Comparison of ENCODE assay signal across 10 cellular contexts in genomic region chr7:151228024-151228866, GRCh38. TPM values are rescaled to one million over a fixed set of nuclear protein-coding genes. Genes with fewer than 3 reads are reported as not detected.
DNase-seq lines count a peak whose midpoint lies in the region; ATAC-seq, FAIRE-seq and TF ChIP-seq lines count a peak whose summit lies in the region.
"Had no signal": no experiment of that assay in that cellular context is flagged by ENCODE, and none has a peak within 500 bp of the region (broad histone marks: within the 10 kb centered on the region; RNA-seq: fewer than 3 reads in every experiment).

No MANE protein-coding gene starts in this region.

- no peak for TF ChIP-seq EP300 in ovary (IDR thresholded peaks at IDR 0.05)

- peaks cover 2% of the 10 kb centered on the region; the same call in 1 of the 2 replicates for H4K20me1 ChIP-seq in OCI-LY3 (ENCODE audit: insufficient read depth, low read length)

- POLR2A ChIA-PET in CD4-positive, alpha-beta T cell (lab: Charles Lee), result interaction anchor here (0.6 to 1.7 kb wide), 5 partner anchors 9 to 216 kb away, joined by 3 to 25 read pairs (median 7); partner anchors contain the start of gene NUB1

- H3K9ac ChIP-seq in OCI-LY3 (ENCODE audit: low read length) (peak overlapping the region; percentile 82), endodermal cell (ENCODE audit: extremely low read depth, low read length, poor library complexity, severe bottlenecking) (peak overlapping the region; percentile 68)

- H3K27ac ChIP-seq in CD4-positive, alpha-beta T cell (ENCODE audit: low read depth, low read length), result no peak overlapping the region
- H3K27ac ChIP-seq in OCI-LY3 (ENCODE audit: low read length) (no peak overlapping the region), endodermal cell (ENCODE audit: low read depth, low read length) (peak overlapping the region; percentile 95), ovary (peak overlapping the region in 1 of 2 donors; percentile 69)

- H2AFZ ChIP-seq in OCI-LY3 (ENCODE audit: low read depth, low read length), result no peak overlapping the region

- H3K9me3 ChIP-seq in CD4-positive, alpha-beta T cell (ENCODE audit: control insufficient read depth, low read length), result no peaks in the 10 kb centered on the region
- H3K9me3 ChIP-seq in OCI-LY3 (ENCODE audit: insufficient read depth, low read length), result no peaks in the 10 kb centered on the region
- no peaks in the 10 kb centered on the region for H3K9me3 ChIP-seq in endodermal cell (ENCODE audit: control insufficient read depth, low read length)
- H3K9me3 ChIP-seq in ovary, result no peaks in the 10 kb centered on the region

- TF ChIP-seq POLR2A in ovary (IDR thresholded peaks at IDR 0.05), result no peak

- H3K4me3 ChIP-seq in OCI-LY3 (ENCODE audit: low read length) (peak overlapping the region; percentile 93), endodermal cell (ENCODE audit: low read length) (peak overlapping the region; percentile 82), ovary (peak overlapping the region; percentile 71)

- H3K4me3 Mint-ChIP-seq in CD4-positive, alpha-beta T cell, result peak overlapping the region; percentile 99
- peak overlapping the region; percentile 97 for H3K4me3 Mint-ChIP-seq in endodermal cell

- H3K4me2 ChIP-seq in OCI-LY3 (ENCODE audit: low read length), result peak overlapping the region; percentile 65

- WGBS in endodermal cell (ENCODE audit: insufficient coverage in 1 of 2, insufficient read length in 1 of 2), 2 experiments, result 82 to 85% methylated on average over 10 of the region's 10 CpGs
- WGBS in ovary, 3 donors, result 54 to 67% (median 62%) methylated on average over 10 of the region's 10 CpGs

- peaks cover 19% of the 10 kb centered on the region for H3K36me3 ChIP-seq in OCI-LY3 (replicated peaks; ENCODE audit: low read depth, low read length)
- H3K36me3 ChIP-seq in endodermal cell (ENCODE audit: control insufficient read depth, insufficient read depth, low read length), result peaks cover 20% of the 10 kb centered on the region
- no peaks in the 10 kb centered on the region for H3K36me3 ChIP-seq in ovary

- CTCF ChIA-PET in CD4-positive, alpha-beta T cell (lab: Charles Lee), result interaction anchor here (1.2 to 2.0 kb wide), 2 partner anchors 15 to 1603 kb away, joined by 3 to 16 read pairs; no protein-coding TSS in a partner anchor

- FAIRE-seq in HTR-8/SVneo (lab: Jason Lieb, UNC), result no peak

- H3K27ac Mint-ChIP-seq in CD4-positive, alpha-beta T cell, result peak overlapping the region; percentile 90
- peak overlapping the region; percentile 99 for H3K27ac Mint-ChIP-seq in endodermal cell

- H3K27me3 ChIP-seq in CD4-positive, alpha-beta T cell (ENCODE audit: control insufficient read depth, insufficient read depth, low read length), result no peaks in the 10 kb centered on the region
- no peaks in the 10 kb centered on the region for H3K27me3 ChIP-seq in OCI-LY3 (ENCODE audit: low read depth, low read length)
- no peaks in the 10 kb centered on the region for H3K27me3 ChIP-seq in endodermal cell (ENCODE audit: control insufficient read depth, insufficient read depth, low read length, poor library complexity, severe bottlenecking)
- no peaks in the 10 kb centered on the region for H3K27me3 ChIP-seq in ovary

- intact Hi-C loops in CD4-positive, alpha-beta T cell (cut with DNase I, micrococcal nuclease), result loop anchor here (5.0 kb wide), 3 partner anchors 124 to 1511 kb away; partner anchors contain the start of gene RHEB (in 1 of the 2)
- intact Hi-C loops in ovary (cut with DNase I), result no loop called here

- no peak for DNase-seq in CD4-positive, alpha-beta T cell
- DNase-seq in endodermal cell (no peak), ovary (no peak), HTR-8/SVneo (ENCODE audit: insufficient read length, low spot score) (no peak), NCI-H2171 (lab: John Stamatoyannopoulos, UW) (no peak), NCI-H146 (lab: John Stamatoyannopoulos, UW) (no peak), NCI-H1105 treated with DMSO at 0.1 percent for 48 hours (lab: John Stamatoyannopoulos, UW) (no peak)
- DNase-seq: T1000 had no signal

- H3K9me3 Mint-ChIP-seq in CD4-positive, alpha-beta T cell, result no peaks in the 10 kb centered on the region
- no peaks in the 10 kb centered on the region for H3K9me3 Mint-ChIP-seq in endodermal cell

- peaks cover 29% of the 10 kb centered on the region for H3K79me2 ChIP-seq in OCI-LY3 (ENCODE audit: low read length)

- no peak for TF ChIP-seq CTCF in CD4-positive, alpha-beta T cell (IDR thresholded peaks at IDR 0.05)
- TF ChIP-seq CTCF in OCI-LY3 (IDR thresholded peaks at IDR 0.05; ENCODE audit: low read depth, low read length) (no peak), endodermal cell (conservative IDR thresholded peaks at IDR 0.05) (no peak), ovary (IDR thresholded peaks at IDR 0.05) (no peak)

- H3K27me3 Mint-ChIP-seq in CD4-positive, alpha-beta T cell, result no peaks in the 10 kb centered on the region
- no peaks in the 10 kb centered on the region for H3K27me3 Mint-ChIP-seq in endodermal cell (ENCODE audit: insufficient read depth)

- no peak for ATAC-seq in CD4-positive, alpha-beta T cell (ENCODE audit: poor library complexity)

- H3K4me1 Mint-ChIP-seq in CD4-positive, alpha-beta T cell (ENCODE audit: low read depth), result peaks cover 47% of the 10 kb centered on the region
- H3K4me1 Mint-ChIP-seq in endodermal cell, result peaks cover 36% of the 10 kb centered on the region

- H3K36me3 Mint-ChIP-seq in CD4-positive, alpha-beta T cell (ENCODE audit: low read depth), result peaks cover 51% of the 10 kb centered on the region
- peaks cover 22% of the 10 kb centered on the region for H3K36me3 Mint-ChIP-seq in endodermal cell (ENCODE audit: low read depth)

- H3K4me1 ChIP-seq in OCI-LY3 (ENCODE audit: low read length) (peaks cover 20% of the 10 kb centered on the region), endodermal cell (ENCODE audit: control insufficient read depth, insufficient read depth, low read length) (peaks cover 11% of the 10 kb centered on the region), ovary (ENCODE audit: insufficient read depth) (peaks cover 7% of the 10 kb centered on the region)

RNA-seq across cellular contexts. Expression of gene ABCF2, which starts 1.2 kb away (rescaled TPM):
- 10 to 100 TPM; 12.3 to 13.2 TPM for total RNA-seq in CD4-positive, alpha-beta T cell
- total RNA-seq in endodermal cell (10 to 100 TPM; 43.3 to 48.9 TPM), ovary (10 to 100 TPM; 20.5 to 40.3 (median 31.0) TPM)
- polyA plus RNA-seq in endodermal cell (2013, experiment 1 of 2), result 43.5 TPM
- 37.8 TPM for polyA plus RNA-seq in endodermal cell (2013, experiment 2 of 2)
- 10 to 100 TPM; 13.6 to 19.9 TPM for polyA plus RNA-seq in ovary

RNA-seq across cellular contexts. Expression of gene CHPF2, which starts 4.0 kb away (rescaled TPM):
- total RNA-seq in CD4-positive, alpha-beta T cell, result 10 to 100 TPM; 29.6 to 30.5 TPM
- total RNA-seq in endodermal cell (10 to 100 TPM; 31.9 to 35.6 TPM), ovary (10 to 100 TPM; 19.3 to 36.2 (median 28.5) TPM)
- polyA plus RNA-seq in endodermal cell (2013, experiment 1 of 2), result 23.1 TPM
- 19.4 TPM for polyA plus RNA-seq in endodermal cell (2013, experiment 2 of 2)
- polyA plus RNA-seq in ovary, result 10 to 100 TPM in 1 of 2 donors, 1 to 10 TPM in 1; 8.4 to 18.8 TPM

RNA-seq across cellular contexts. Expression of gene H2BK1, which starts 18.0 kb away (rescaled TPM):
- total RNA-seq in CD4-positive, alpha-beta T cell, result not detected
- total RNA-seq in endodermal cell, result not detected
- polyA plus RNA-seq in endodermal cell (2013, experiment 1 of 2), result not detected
- not detected for polyA plus RNA-seq in endodermal cell (2013, experiment 2 of 2)
- 1 to 10 TPM in 3 of 7 donors, not detected in 4; 1.0 to 1.3 (median 1.1) TPM for total RNA-seq in ovary
- polyA plus RNA-seq in ovary, result under 1 TPM in 1 of 2 donors, not detected in 1; 0.36 TPM
- total RNA-seq: renal cortical epithelial cell had no signal

RNA-seq across cellular contexts. Expression of gene SMARCD3, which starts 20.2 kb away (rescaled TPM):
- 10 to 100 TPM; 11.8 to 14.8 TPM for total RNA-seq in CD4-positive, alpha-beta T cell
- total RNA-seq in endodermal cell (10 to 100 TPM; 40.0 to 43.5 TPM), ovary (100 to 1,000 TPM in 4 of 7 donors, 10 to 100 TPM in 3; 30.2 to 203 (median 101) TPM)
- polyA plus RNA-seq in endodermal cell (2013, experiment 1 of 2), result 46.1 TPM
- polyA plus RNA-seq in endodermal cell (2013, experiment 2 of 2), result 41.7 TPM
- 10 to 100 TPM; 43.5 to 56.1 TPM for polyA plus RNA-seq in ovary

RNA-seq across cellular contexts. Expression of gene ASB10, which starts 41.2 kb away (rescaled TPM):
- not detected for total RNA-seq in CD4-positive, alpha-beta T cell
- total RNA-seq in endodermal cell (not detected), ovary (not detected)
- not detected for polyA plus RNA-seq in endodermal cell (2013, experiment 1 of 2)
- not detected for polyA plus RNA-seq in endodermal cell (2013, experiment 2 of 2)
- not detected for polyA plus RNA-seq in ovary
- total RNA-seq: renal cortical epithelial cell had no signal

Comparison
In these comparisons a context has a peak if more than half of its experiments do, and no peak if none do; other contexts are left out.
1. intact Hi-C loops: an anchor here in CD4-positive, alpha-beta T cell (5.0 kb wide); none called in ovary.